ENCODE assay signal across 8 cellular contexts in the genomic region with DNA sequence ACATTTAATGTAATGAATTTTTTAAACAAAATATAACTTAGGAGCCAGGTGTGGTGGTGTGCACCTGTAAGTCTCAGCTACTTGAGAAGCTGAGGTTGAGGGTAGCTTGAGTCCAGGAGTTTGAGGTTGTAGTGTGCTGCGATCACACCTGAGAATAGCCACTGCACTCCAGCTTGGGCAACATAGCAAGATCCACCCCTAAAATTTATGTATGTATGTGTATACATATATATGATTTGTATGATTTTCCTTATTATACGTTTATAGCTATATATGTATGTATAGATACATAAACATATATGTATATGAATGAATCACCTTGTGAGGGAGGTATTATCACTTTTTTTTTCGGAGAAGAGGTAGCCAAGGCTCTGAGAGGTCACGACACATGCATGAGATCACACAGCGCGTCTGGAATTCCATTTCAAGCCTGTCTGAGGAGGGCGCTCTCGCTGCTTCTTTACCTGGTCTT. TPM values are rescaled to one million over a fixed set of nuclear protein-coding genes. Genes with fewer than 3 reads are reported as not detected.
A peak's percentile ranks its signal among the peaks of the same experiment; 100 is the strongest.
DNase-seq lines count a peak whose midpoint lies in the region; ATAC-seq lines count a peak whose summit lies in the region.

No MANE protein-coding gene starts in this region.

- ATAC-seq in HG03432 (IDR thresholded peaks at IDR 0.05; ENCODE audit: unreplicated experiment) (peak; percentile 41), HG03135 (IDR thresholded peaks at IDR 0.05; ENCODE audit: unreplicated experiment) (no peak)

- H3K36me3 Mint-ChIP-seq in activated naive CD8-positive, alpha-beta T cell treated with anti-CD3 and anti-CD28 coated beads for 36 hours: peaks cover 12% of the 10 kb centered on the region
- H3K36me3 Mint-ChIP-seq in immature natural killer cell: peaks cover 0 to 3% (median 0%) of the 10 kb centered on the region in 3 donors

- H3K27ac Mint-ChIP-seq in activated naive CD8-positive, alpha-beta T cell treated with anti-CD3 and anti-CD28 coated beads for 36 hours: peak overlapping the region; percentile 62
- no peak overlapping the region for H3K27ac Mint-ChIP-seq in immature natural killer cell

- peaks cover 28% of the 10 kb centered on the region for H3K4me1 Mint-ChIP-seq in activated naive CD8-positive, alpha-beta T cell treated with anti-CD3 and anti-CD28 coated beads for 36 hours
- H3K4me1 Mint-ChIP-seq in immature natural killer cell: peaks cover 0 to 2% of the 10 kb centered on the region in 2 donors

- DNase-seq in COLO668 (lab: John Stamatoyannopoulos, UW; ENCODE audit: unreplicated experiment): peak; percentile 18
- DNase-seq in activated naive CD8-positive, alpha-beta T cell treated with anti-CD3 and anti-CD28 coated beads for 36 hours: no peak
- no peak for DNase-seq in immature natural killer cell
- peak; percentile 59 for DNase-seq in stimulated activated CD4-positive, alpha-beta T cell treated with anti-CD3 and anti-CD28 coated beads, Interleukin-4, amount 100 ng/mL, for 1 hour
- DNase-seq in activated gamma-delta T cell treated with Interleukin-2 at 50 U/mL for 16 hours: no peak
- no peak for DNase-seq in NCI-H1092 (lab: John Stamatoyannopoulos, UW)

- peaks cover 14% of the 10 kb centered on the region for H3K27me3 Mint-ChIP-seq in activated naive CD8-positive, alpha-beta T cell treated with anti-CD3 and anti-CD28 coated beads for 36 hours
- peaks cover 4 to 13% (median 12%) of the 10 kb centered on the region in 3 donors for H3K27me3 Mint-ChIP-seq in immature natural killer cell (ENCODE audit: low read depth in 3 of 3)

- no peaks in the 10 kb centered on the region for H3K9me3 Mint-ChIP-seq in activated naive CD8-positive, alpha-beta T cell treated with anti-CD3 and anti-CD28 coated beads for 36 hours
- H3K9me3 Mint-ChIP-seq in immature natural killer cell: peaks cover 0 to 3% (median under 1%) of the 10 kb centered on the region in 6 donors

- H3K4me3 Mint-ChIP-seq in activated naive CD8-positive, alpha-beta T cell treated with anti-CD3 and anti-CD28 coated beads for 36 hours: peak overlapping the region; percentile 72
- H3K4me3 Mint-ChIP-seq in immature natural killer cell: peak overlapping the region; percentile 70 to 83 (median 75)

RNA-seq across cellular contexts. Expression of gene CCNI2, which starts 0.6 kb away (rescaled TPM):
- 1 to 10 TPM; 6.9 to 8.4 TPM for total RNA-seq in activated naive CD8-positive, alpha-beta T cell treated with anti-CD3 and anti-CD28 coated beads for 36 hours
- 1 to 10 TPM in 1 of 3 donors, under 1 TPM in 1, not detected in 1; 0.13 to 1.3 TPM for polyA plus RNA-seq in immature natural killer cell

RNA-seq across cellular contexts. Expression of gene KIF3A, which starts 9.3 kb away (rescaled TPM):
- 10 to 100 TPM; 10.7 to 11.1 TPM for total RNA-seq in activated naive CD8-positive, alpha-beta T cell treated with anti-CD3 and anti-CD28 coated beads for 36 hours
- 10 to 100 TPM in 1 of 3 donors, 1 to 10 TPM in 2; 7.4 to 13.5 (median 8.2) TPM for polyA plus RNA-seq in immature natural killer cell

RNA-seq across cellular contexts. Expression of gene SEPTIN8, which starts 30.4 kb away (rescaled TPM):
- 10 to 100 TPM; 21.2 to 22.2 TPM for total RNA-seq in activated naive CD8-positive, alpha-beta T cell treated with anti-CD3 and anti-CD28 coated beads for 36 hours
- polyA plus RNA-seq in immature natural killer cell: 1 to 10 TPM in 2 of 3 donors, under 1 TPM in 1; 0.79 to 1.3 (median 1.2) TPM

Comparison
In these comparisons a context has a peak if more than half of its experiments do, and no peak if none do; other contexts are left out.
1. DNase-seq: peak in COLO668 (single experiment) and stimulated activated CD4-positive, alpha-beta T cell treated with anti-CD3 and anti-CD28 coated beads, Interleukin-4, amount 100 ng/mL, for 1 hour (single experiment); none in activated naive CD8-positive, alpha-beta T cell treated with anti-CD3 and anti-CD28 coated beads for 36 hours (single experiment), immature natural killer cell (0 of 3), activated gamma-delta T cell treated with Interleukin-2 at 50 U/mL for 16 hours (single experiment) and NCI-H1092 (single experiment).